ENCODE assay signal across 1 cellular context in genomic region chr11:44763111-44763820, GRCh38.
TF ChIP-seq lines count a peak whose summit lies in the region.

No MANE protein-coding gene starts in this region.

TF ChIP-seq in A549, 52 proteins besides CTCF, POLR2A, EP300 and RAD21 (continued from another document):
- no peak for TF ChIP-seq HMGXB4 (CRISPR knock-in tag; IDR thresholded peaks at IDR 0.05; ENCODE audit: borderline replicate concordance)
- TF ChIP-seq RARB (CRISPR knock-in tag; IDR thresholded peaks at IDR 0.05): no peak
- TF ChIP-seq TP53 (CRISPR knock-in tag; IDR thresholded peaks at IDR 0.05): no peak
